8 cellular contexts compared by ENCODE assay signal in the genomic region with DNA sequence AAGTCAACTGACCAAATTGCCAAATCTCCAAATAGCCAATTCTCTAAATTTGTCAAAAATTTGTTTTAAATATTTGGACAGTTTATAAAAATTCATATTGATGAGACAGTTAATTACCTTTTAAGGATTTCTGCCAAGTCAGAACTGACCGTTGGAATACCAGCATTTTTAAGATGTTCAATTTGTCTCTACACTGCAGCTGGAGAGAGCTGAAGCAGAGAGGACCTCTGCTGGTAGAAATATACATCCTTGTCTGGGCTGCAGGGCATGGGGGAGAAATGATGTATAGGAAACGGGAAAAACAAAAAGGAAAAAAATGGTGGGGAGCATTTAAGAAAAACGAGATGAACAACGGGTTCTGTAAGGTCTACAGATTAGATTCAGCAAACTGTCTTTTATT. TPM values are rescaled to one million over a fixed set of nuclear protein-coding genes. Genes with fewer than 3 reads are reported as not detected.
DNase-seq lines count a peak whose midpoint lies in the region; ATAC-seq and TF ChIP-seq lines count a peak whose summit lies in the region.

No MANE protein-coding gene starts in this region.

- H3K9me3 ChIP-seq in adipocyte (ENCODE audit: control insufficient read depth, low read length) = no peaks in the 10 kb centered on the region

- peaks cover 57% of the 10 kb centered on the region for H3K4me1 Mint-ChIP-seq in CD14-positive monocyte

- H3K4me1 ChIP-seq in adipocyte (ENCODE audit: control insufficient read depth, insufficient read depth, low read length) = no peaks in the 10 kb centered on the region

- TF ChIP-seq CTCF in CD14-positive monocyte (IDR thresholded peaks at IDR 0.05) = peak; percentile 16

- no peak overlapping the region for H3K9ac ChIP-seq in adipocyte (ENCODE audit: low read length)

- DNase-seq in CD14-positive monocyte (ENCODE audit: low spot score) = no peak
- peak; percentile 48 for DNase-seq in HT-29 (ENCODE audit: low spot score)
- peak; percentile 72 for DNase-seq in adipocyte (ENCODE audit: low read depth)
- no peak for DNase-seq in left lobe of liver (ENCODE audit: low spot score)
- no peak for DNase-seq in NCI-H2227 (lab: John Stamatoyannopoulos, UW; ENCODE audit: unreplicated experiment)

- peaks cover 8% of the 10 kb centered on the region for H3K27me3 ChIP-seq in adipocyte (replicated peaks; ENCODE audit: control insufficient read depth, insufficient read depth, low read length)

- no peaks in the 10 kb centered on the region for H3K36me3 ChIP-seq in adipocyte (ENCODE audit: control insufficient read depth, insufficient read depth, low read length, severe bottlenecking)

- no peaks in the 10 kb centered on the region for H3K27me3 Mint-ChIP-seq in CD14-positive monocyte (ENCODE audit: low read depth in 3 of 3)

- no peaks in the 10 kb centered on the region for H3K9me3 Mint-ChIP-seq in CD14-positive monocyte

- no peak overlapping the region for H3K4me3 ChIP-seq in adipocyte (ENCODE audit: low read length)

- ATAC-seq in left lobe of liver (peak; percentile 43), GM21619 (IDR thresholded peaks at IDR 0.05; ENCODE audit: unreplicated experiment) (no peak), GM19455 (IDR thresholded peaks at IDR 0.05; ENCODE audit: unreplicated experiment) (no peak), HG02571 (IDR thresholded peaks at IDR 0.05; ENCODE audit: unreplicated experiment) (no peak)

- no peaks in the 10 kb centered on the region for H3K36me3 Mint-ChIP-seq in CD14-positive monocyte

- intact Hi-C loops in CD14-positive monocyte (cut with micrococcal nuclease) = no loop called here

- peak overlapping the region in 1 of 7 donors; percentile 0 for H3K27ac Mint-ChIP-seq in CD14-positive monocyte

- peak overlapping the region in 1 of 2 donors; percentile 49 for H3K4me3 Mint-ChIP-seq in CD14-positive monocyte

RNA-seq across cellular contexts. Expression of a gene that starts 16.8 kb away (rescaled TPM):
- polyA plus RNA-seq in CD14-positive monocyte = under 1 TPM; 0.15 to 0.28 TPM
- total RNA-seq in HT-29 (2014; rRNA removed; shearing (Covaris generic)) = 3.4 and 4.7 TPM in 2 replicates
- 2.4 TPM for total RNA-seq in left lobe of liver

RNA-seq across cellular contexts. Expression of a gene that starts 22.6 kb away (rescaled TPM):
- polyA plus RNA-seq in CD14-positive monocyte = under 1 TPM in 1 of 2 donors, not detected in 1; 0.03 TPM
- total RNA-seq in HT-29 (2014; rRNA removed; shearing (Covaris generic)) = 0.21 TPM in 1 of 2 replicates, not detected in the other
- total RNA-seq in left lobe of liver = 0.35 TPM

Comparison
In these comparisons a context has a peak if more than half of its experiments do, and no peak if none do; other contexts are left out.
1. DNase-seq: peak in HT-29 (single experiment) and adipocyte (single experiment); none in CD14-positive monocyte (single experiment), left lobe of liver (single experiment) and NCI-H2227 (single experiment).